Comparison of ENCODE assay signal across 26 cellular contexts in the genomic region with DNA sequence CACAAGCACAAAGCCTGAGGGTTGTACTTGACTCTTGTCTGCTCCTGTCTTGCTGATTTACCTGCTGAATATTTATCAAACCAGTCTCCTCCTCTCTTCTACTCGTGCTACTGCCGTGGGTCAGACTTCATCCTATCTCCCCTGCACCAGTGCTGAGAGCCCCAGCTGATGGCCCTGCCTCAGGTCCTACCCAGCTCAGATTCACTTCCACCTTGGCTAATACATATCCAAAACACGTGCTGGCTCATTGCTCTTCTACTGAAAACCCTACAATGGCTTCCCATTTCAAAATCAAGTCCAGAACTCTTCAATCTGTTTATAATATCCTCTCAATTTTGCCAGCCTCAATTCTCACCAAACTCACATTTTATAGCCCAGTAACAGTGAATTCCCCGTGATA. TPM values are rescaled to one million over a fixed set of nuclear protein-coding genes. Genes with fewer than 3 reads are reported as not detected.
DNase-seq lines count a peak whose midpoint lies in the region; ATAC-seq, FAIRE-seq and TF ChIP-seq lines count a peak whose summit lies in the region.
"Had no signal": no experiment of that assay in that cellular context is flagged by ENCODE, and none has a peak within 500 bp of the region (broad histone marks: within the 10 kb centered on the region; RNA-seq: fewer than 3 reads in every experiment).

No MANE protein-coding gene starts in this region.

- H3K4me3 Mint-ChIP-seq in activated B cell treated with CpG ODN at 0.5 μM for 24 hours: peak overlapping the region; percentile 47
- H3K4me3 Mint-ChIP-seq in naive B cell: peak overlapping the region; percentile 1 to 68 (median 45)
- H3K4me3 Mint-ChIP-seq: activated CD8-positive, alpha-beta T cell treated with anti-CD3 and anti-CD28 coated beads for 36 hours; CD14-positive monocyte; natural killer cell treated with Interleukin-12 subunit alpha and Interleukin-12 subunit beta and Interleukin-15 and Interleukin-18, amount 100 ng/mL, for 72 hours had no signal

- H3K27me3 Mint-ChIP-seq in activated B cell treated with CpG ODN at 0.5 μM for 24 hours: no peaks in the 10 kb centered on the region
- H3K27me3 Mint-ChIP-seq in naive B cell: no peaks in the 10 kb centered on the region
- H3K27me3 Mint-ChIP-seq: activated CD8-positive, alpha-beta T cell treated with anti-CD3 and anti-CD28 coated beads for 36 hours had no signal

- intact Hi-C loops in activated B cell treated with CpG ODN at 0.5 μM for 24 hours (cut with micrococcal nuclease) (loop anchor here (1.0 to 2.0 kb wide), 2 partner anchors 9 to 17 kb away; no protein-coding TSS in a partner anchor), left colon (cut with DNase I, micrococcal nuclease) (no loop called here), esophagus squamous epithelium (cut with DNase I) (no loop called here)

- H3K4me1 ChIP-seq in esophagus squamous epithelium: peaks cover 11 to 60% (median 27%) of the 10 kb centered on the region in 3 donors

- WGBS in esophagus squamous epithelium, 2 donors: 43 to 68% methylated on average over 4 of the region's 4 CpGs

- no peak overlapping the region for H3K4me3 ChIP-seq in esophagus squamous epithelium
- H3K4me3 ChIP-seq: coronary artery, ovary, right atrium auricular region, upper lobe of right lung had no signal

- POLR2A ChIA-PET in activated B cell treated with CpG ODN at 0.5 μM for 24 hours (lab: Charles Lee): interaction anchor here (0.6 to 1.8 kb wide), 4 partner anchors 9 to 133 kb away, joined by 3 to 4 read pairs (median 4); no protein-coding TSS in a partner anchor

- no peaks in the 10 kb centered on the region for H3K9me3 ChIP-seq in esophagus squamous epithelium
- H3K9me3 ChIP-seq: ovary, right atrium auricular region, SK-N-SH, upper lobe of right lung had no signal

- DNase-seq in GM12891 (ENCODE audit: insufficient read length, low spot score): no peak
- no peak for DNase-seq in activated B cell treated with CpG ODN at 0.5 μM for 24 hours
- DNase-seq in naive B cell: no peak
- no peak for DNase-seq in C1 segment of cervical spinal cord (lab: John Stamatoyannopoulos, UW)
- no peak for DNase-seq in left colon
- DNase-seq in G401 (ENCODE audit: low spot score): no peak
- no peak for DNase-seq in esophagus squamous epithelium (lab: John Stamatoyannopoulos, UW)
- DNase-seq: activated CD8-positive, alpha-beta T cell treated with anti-CD3 and anti-CD28 coated beads for 36 hours; activated gamma-delta T cell; activated T-cell treated with anti-CD3 and anti-CD28 coated beads for 4 hours; GOT3; left cardiac atrium; MM.1S; NCI-H146; NCI-H2171 treated with DMSO at 0.1 percent for 48 hours; ovary; SK-N-SH; stimulated activated CD4-positive, alpha-beta T cell treated with anti-CD3 and anti-CD28 coated beads, Interleukin-4, amount 100 ng/mL, for 24 hours; T1000; upper lobe of right lung had no signal

- TF ChIP-seq POLR2A in GM12891 (IDR thresholded peaks at IDR 0.05; ENCODE audit: low read depth, low read length): no peak
- no peak for TF ChIP-seq POLR2A in esophagus squamous epithelium (IDR thresholded peaks at IDR 0.05)

- H3K36me3 ChIP-seq in esophagus squamous epithelium: no peaks in the 10 kb centered on the region
- H3K36me3 ChIP-seq: ovary, right atrium auricular region, upper lobe of right lung had no signal

- peak; percentile 67 for FAIRE-seq in GM12891 (lab: Jason Lieb, UNC)
- FAIRE-seq: G401.6 had no signal

- H3K27ac ChIP-seq in esophagus squamous epithelium: no peak overlapping the region
- H3K27ac ChIP-seq: coronary artery, ovary, right atrium auricular region, upper lobe of right lung had no signal

- H3K27ac Mint-ChIP-seq in activated B cell treated with CpG ODN at 0.5 μM for 24 hours (peak overlapping the region; percentile 51), naive B cell (peak overlapping the region; percentile 30 to 90 (median 76))
- H3K27ac Mint-ChIP-seq: activated CD8-positive, alpha-beta T cell treated with anti-CD3 and anti-CD28 coated beads for 36 hours; CD14-positive monocyte; natural killer cell treated with Interleukin-12 subunit alpha and Interleukin-12 subunit beta and Interleukin-15 and Interleukin-18, amount 100 ng/mL, for 72 hours had no signal

- H3K27me3 ChIP-seq in esophagus squamous epithelium: no peaks in the 10 kb centered on the region
- H3K27me3 ChIP-seq: ovary, right atrium auricular region, upper lobe of right lung had no signal

- H3K9me3 Mint-ChIP-seq in activated B cell treated with CpG ODN at 0.5 μM for 24 hours (peaks cover under 1% of the 10 kb centered on the region), naive B cell (no peaks in the 10 kb centered on the region)
- H3K9me3 Mint-ChIP-seq: activated CD8-positive, alpha-beta T cell treated with anti-CD3 and anti-CD28 coated beads for 36 hours; natural killer cell treated with Interleukin-12 subunit alpha and Interleukin-12 subunit beta and Interleukin-15 and Interleukin-18, amount 100 ng/mL, for 72 hours had no signal

- peaks cover 43% of the 10 kb centered on the region for H3K36me3 Mint-ChIP-seq in activated B cell treated with CpG ODN at 0.5 μM for 24 hours (ENCODE audit: low read depth)
- H3K36me3 Mint-ChIP-seq in naive B cell: peaks cover 0 to 21% of the 10 kb centered on the region in 2 donors
- H3K36me3 Mint-ChIP-seq: CD14-positive monocyte; natural killer cell treated with Interleukin-12 subunit alpha and Interleukin-12 subunit beta and Interleukin-15 and Interleukin-18, amount 100 ng/mL, for 72 hours had no signal

- peaks cover 84% of the 10 kb centered on the region for H3K4me1 Mint-ChIP-seq in activated B cell treated with CpG ODN at 0.5 μM for 24 hours
- H3K4me1 Mint-ChIP-seq in naive B cell: peaks cover 68 to 91% (median 82%) of the 10 kb centered on the region in 3 donors
- H3K4me1 Mint-ChIP-seq: CD14-positive monocyte had no signal

- ATAC-seq in HG02623 (IDR thresholded peaks at IDR 0.05; ENCODE audit: unreplicated experiment): peak; percentile 39
- ATAC-seq in activated B cell treated with CpG ODN at 0.5 μM for 24 hours (ENCODE audit: low read depth): peak; percentile 71
- peak; percentile 75 to 80 for ATAC-seq in naive B cell (ENCODE audit: low read depth in 2 of 2)
- ATAC-seq in left colon: no peak
- ATAC-seq: activated CD8-positive, alpha-beta T cell treated with anti-CD3 and anti-CD28 coated beads for 36 hours; left cardiac atrium; natural killer cell treated with Interleukin-12 subunit alpha and Interleukin-12 subunit beta and Interleukin-15 and Interleukin-18, amount 100 ng/mL, for 72 hours; upper lobe of right lung had no signal

- in situ Hi-C loops in G401 (cut with HindIII; ENCODE audit: low sequenced_read_pairs): no loop called here

- CTCF ChIA-PET in activated B cell treated with CpG ODN at 0.5 μM for 24 hours (lab: Charles Lee): interaction anchor here (0.7 to 1.2 kb wide), 3 partner anchors 15 to 156 kb away, joined by 3 to 5 read pairs (median 3); no protein-coding TSS in a partner anchor

- no peak for TF ChIP-seq CTCF in activated B cell treated with CpG ODN at 0.5 μM for 24 hours (IDR thresholded peaks at IDR 0.05)
- TF ChIP-seq CTCF in esophagus squamous epithelium (IDR thresholded peaks at IDR 0.05): no peak

TF ChIP-seq in GM12891, 5 proteins besides CTCF, POLR2A, EP300 and RAD21:
- TF ChIP-seq PAX5 (IDR thresholded peaks at IDR 0.05; ENCODE audit: insufficient read depth, low read length, severe bottlenecking) (no peak), SPI1 (IDR thresholded peaks at IDR 0.05; ENCODE audit: low read depth, low read length) (no peak), POLR2AphosphoS5 (IDR thresholded peaks at IDR 0.05; ENCODE audit: low read depth, low read length) (no peak), POU2F2 (IDR thresholded peaks at IDR 0.05; ENCODE audit: low read depth, low read length) (no peak), TAF1 (IDR thresholded peaks at IDR 0.05; ENCODE audit: low read depth, low read length) (no peak)
TF ChIP-seq in GM12891: peak in this region for 0.

RNA-seq across cellular contexts. Expression of gene RAB30, which starts 48.3 kb away (rescaled TPM):
- polyA plus RNA-seq in GM12891 (2012; ENCODE audit: low read depth, missing spikeins): 17.7 TPM
- 160 and 173 TPM in 2 replicates for total RNA-seq in activated B cell treated with CpG ODN at 0.5 μM for 24 hours
- polyA plus RNA-seq in naive B cell (ENCODE audit: low read depth in 6 of 6): 100 to 1,000 TPM; 108 to 156 (median 142) TPM
- 10 to 100 TPM in 1 of 2 donors, 1 to 10 TPM in 1; 5.9 to 24.3 TPM for total RNA-seq in left colon
- 2.2 and 3.7 TPM in 2 replicates for total RNA-seq in G401 (2014; rRNA removed; shearing (Covaris generic))
- 1 to 10 TPM; 2.2 to 8.7 (median 6.0) TPM for total RNA-seq in esophagus squamous epithelium
